ENCODE assay signal across 29 cellular contexts in the genomic region with DNA sequence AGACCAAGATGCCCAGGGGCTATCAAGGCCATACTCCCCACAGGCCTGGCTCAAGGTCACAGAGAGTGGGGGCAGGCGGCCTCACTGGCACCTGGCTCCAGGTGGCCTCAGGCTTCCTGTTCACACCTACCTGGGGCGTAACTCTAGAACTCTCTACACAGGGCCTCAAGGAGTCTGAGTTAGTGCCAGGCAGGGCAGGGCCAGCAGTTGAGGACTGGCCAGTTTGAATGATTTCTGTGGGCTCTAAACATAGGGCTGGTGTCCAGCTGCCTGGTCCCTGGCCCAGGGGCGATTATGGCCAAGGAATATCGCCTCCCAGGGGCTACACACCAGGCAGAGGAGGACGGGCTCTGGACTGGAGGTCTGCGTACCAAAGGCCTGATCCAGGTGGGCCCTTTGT.
"Had no signal": no experiment of that assay in that cellular context is flagged by ENCODE, and none has a peak within 500 bp of the region (broad histone marks: within the 10 kb centered on the region; RNA-seq: fewer than 3 reads in every experiment).

No MANE protein-coding gene starts in this region.

- H3K4me3 Mint-ChIP-seq: activated CD4-positive, alpha-beta memory T cell treated with anti-CD3 and anti-CD28 coated beads, Interleukin-2, amount 10 ng/mL, durations not matched to agents 7 days and 5 days; activated CD4-positive, alpha-beta T cell treated with anti-CD3 and anti-CD28 coated beads, Interleukin-2, amount 10 ng/mL, durations not matched to agents 7 days and 5 days; activated naive CD4-positive, alpha-beta T cell treated with anti-CD3 and anti-CD28 coated beads, Interleukin-2, amount 10 ng/mL, durations not matched to agents 7 days and 5 days; activated naive CD8-positive, alpha-beta T cell treated with anti-CD3 and anti-CD28 coated beads, Interleukin-2, amount 10 ng/mL, durations not matched to agents 7 days and 5 days; activated T-cell treated with anti-CD3 and anti-CD28 coated beads, Interleukin-2, amount 50 U/mL, for 24 hours; brain; dendritic cell treated with granulocyte-macrophage colony-stimulating factor and Interleukin-4, amounts not matched to agents 40 ng/mL and 50 ng/mL, for 4 days; memory B cell; natural killer cell; stimulated activated memory B cell treated with anti-CD40 and anti-IgM and Interleukin-4, amounts not matched to agents 10 μg/mL and 1 μg/mL and 100 μg/mL, for 72 hours; WTC11 had no signal

- H3K27me3 ChIP-seq: ascending aorta, thyroid gland had no signal

- H3K27ac Mint-ChIP-seq: activated CD4-positive, alpha-beta memory T cell treated with anti-CD3 and anti-CD28 coated beads, Interleukin-2, amount 10 ng/mL, durations not matched to agents 7 days and 5 days; activated CD4-positive, alpha-beta T cell treated with anti-CD3 and anti-CD28 coated beads, Interleukin-2, amount 10 ng/mL, durations not matched to agents 7 days and 5 days; activated naive CD4-positive, alpha-beta T cell treated with anti-CD3 and anti-CD28 coated beads, Interleukin-2, amount 10 ng/mL, durations not matched to agents 7 days and 5 days; activated naive CD8-positive, alpha-beta T cell treated with anti-CD3 and anti-CD28 coated beads, Interleukin-2, amount 10 ng/mL, durations not matched to agents 7 days and 5 days; activated T-cell treated with anti-CD3 and anti-CD28 coated beads, Interleukin-2, amount 50 U/mL, for 24 hours; dendritic cell treated with granulocyte-macrophage colony-stimulating factor and Interleukin-4, amounts not matched to agents 40 ng/mL and 50 ng/mL, for 4 days; memory B cell; natural killer cell; progenitor cell of endocrine pancreas; stimulated activated memory B cell treated with anti-CD40 and anti-IgM and Interleukin-4, amounts not matched to agents 10 μg/mL and 1 μg/mL and 100 μg/mL, for 72 hours; WTC11 had no signal

- H3K9me3 ChIP-seq: ascending aorta, esophagus squamous epithelium, heart right ventricle, stomach, thyroid gland had no signal

- H3K4me1 Mint-ChIP-seq: activated CD4-positive, alpha-beta memory T cell treated with anti-CD3 and anti-CD28 coated beads, Interleukin-2, amount 10 ng/mL, durations not matched to agents 7 days and 5 days; activated CD4-positive, alpha-beta T cell treated with anti-CD3 and anti-CD28 coated beads, Interleukin-2, amount 10 ng/mL, durations not matched to agents 7 days and 5 days; activated naive CD4-positive, alpha-beta T cell treated with anti-CD3 and anti-CD28 coated beads, Interleukin-2, amount 10 ng/mL, durations not matched to agents 7 days and 5 days; activated naive CD8-positive, alpha-beta T cell treated with anti-CD3 and anti-CD28 coated beads, Interleukin-2, amount 10 ng/mL, durations not matched to agents 7 days and 5 days; memory B cell; natural killer cell; stimulated activated memory B cell treated with anti-CD40 and anti-IgM and Interleukin-4, amounts not matched to agents 10 μg/mL and 1 μg/mL and 100 μg/mL, for 72 hours had no signal

- H3K27ac ChIP-seq: ascending aorta, heart right ventricle, stomach had no signal

- H3K4me1 ChIP-seq: ascending aorta, heart right ventricle had no signal

- H3K27me3 Mint-ChIP-seq: activated CD4-positive, alpha-beta T cell treated with anti-CD3 and anti-CD28 coated beads, Interleukin-2, amount 10 ng/mL, durations not matched to agents 7 days and 5 days had no signal

- H3K9me3 Mint-ChIP-seq: activated CD4-positive, alpha-beta memory T cell treated with anti-CD3 and anti-CD28 coated beads, Interleukin-2, amount 10 ng/mL, durations not matched to agents 7 days and 5 days; activated CD4-positive, alpha-beta T cell treated with anti-CD3 and anti-CD28 coated beads, Interleukin-2, amount 10 ng/mL, durations not matched to agents 7 days and 5 days; activated naive CD4-positive, alpha-beta T cell treated with anti-CD3 and anti-CD28 coated beads, Interleukin-2, amount 10 ng/mL, durations not matched to agents 7 days and 5 days; activated naive CD8-positive, alpha-beta T cell treated with anti-CD3 and anti-CD28 coated beads, Interleukin-2, amount 10 ng/mL, durations not matched to agents 7 days and 5 days; activated T-cell treated with anti-CD3 and anti-CD28 coated beads, Interleukin-2, amount 50 U/mL, for 24 hours; dendritic cell treated with granulocyte-macrophage colony-stimulating factor and Interleukin-4, amounts not matched to agents 40 ng/mL and 50 ng/mL, for 4 days; memory B cell; natural killer cell; stimulated activated memory B cell treated with anti-CD40 and anti-IgM and Interleukin-4, amounts not matched to agents 10 μg/mL and 1 μg/mL and 100 μg/mL, for 72 hours had no signal

- H3K36me3 ChIP-seq: ascending aorta, esophagus squamous epithelium, heart right ventricle, stomach, thyroid gland had no signal

- H3K36me3 Mint-ChIP-seq: activated naive CD4-positive, alpha-beta T cell treated with anti-CD3 and anti-CD28 coated beads, Interleukin-2, amount 10 ng/mL, durations not matched to agents 7 days and 5 days; activated naive CD8-positive, alpha-beta T cell treated with anti-CD3 and anti-CD28 coated beads, Interleukin-2, amount 10 ng/mL, durations not matched to agents 7 days and 5 days; brain; memory B cell; natural killer cell; stimulated activated memory B cell treated with anti-CD40 and anti-IgM and Interleukin-4, amounts not matched to agents 10 μg/mL and 1 μg/mL and 100 μg/mL, for 72 hours; WTC11 had no signal

- DNase-seq: activated CD4-positive, alpha-beta memory T cell treated with anti-CD3 and anti-CD28 coated beads, Interleukin-2, amount 10 ng/mL, durations not matched to agents 7 days and 5 days; activated CD4-positive, alpha-beta T cell treated with anti-CD3 and anti-CD28 coated beads for 1 hour; activated CD4-positive, alpha-beta T cell treated with anti-CD3 and anti-CD28 coated beads, Interleukin-2, amount 10 ng/mL, durations not matched to agents 7 days and 5 days; activated CD8-positive, alpha-beta memory T cell treated with anti-CD3 and anti-CD28 coated beads, Interleukin-2, amount 50 U/mL, for 48 hours; activated gamma-delta T cell; activated naive CD4-positive, alpha-beta T cell treated with anti-CD3 and anti-CD28 coated beads, Interleukin-2, amount 10 ng/mL, durations not matched to agents 7 days and 5 days; activated naive CD8-positive, alpha-beta T cell treated with anti-CD3 and anti-CD28 coated beads, Interleukin-2, amount 10 ng/mL, durations not matched to agents 7 days and 5 days; activated T-cell treated with anti-CD3 and anti-CD28 coated beads, Interleukin-2, amount 50 U/mL, for 24 hours; central memory CD4-positive, alpha-beta T cell; effector CD4-positive, alpha-beta T cell; esophagus squamous epithelium; foreskin melanocyte; kidney glomerular epithelial cell; natural killer cell; stimulated activated CD4-positive, alpha-beta T cell treated with anti-CD3 and anti-CD28 coated beads, Interleukin-1b, Interleukin-23, amount 100 ng/mL, for 48 hours; stimulated activated CD4-positive, alpha-beta T cell treated with anti-CD3 and anti-CD28 coated beads, Interleukin-4, amount 100 ng/mL, for 4 hours; stimulated activated CD8-positive, alpha-beta memory T cell treated with anti-CD3 and anti-CD28 coated beads, Interleukin-4, amount 100 ng/mL, for 48 hours; stomach; T-helper 2 cell; thyroid gland had no signal

- ATAC-seq: heart right ventricle; natural killer cell; stimulated activated memory B cell treated with anti-CD40 and anti-IgM and Interleukin-4, amounts not matched to agents 10 μg/mL and 1 μg/mL and 100 μg/mL, for 72 hours; WTC11 had no signal

- H3K4me3 ChIP-seq: ascending aorta, esophagus squamous epithelium, heart right ventricle, smooth muscle cell, stomach, thyroid gland had no signal

- H3K4me2 ChIP-seq: smooth muscle cell had no signal
